1 cellular context compared by ENCODE assay signal in genomic region chr6:42140051-42140450, GRCh38.
TF ChIP-seq lines count a peak whose summit lies in the region.

No MANE protein-coding gene starts in this region.

TF ChIP-seq in WTC11, 78 proteins besides CTCF, POLR2A, EP300 and RAD21 (continued from another document):
- TF ChIP-seq, protein P1, sequence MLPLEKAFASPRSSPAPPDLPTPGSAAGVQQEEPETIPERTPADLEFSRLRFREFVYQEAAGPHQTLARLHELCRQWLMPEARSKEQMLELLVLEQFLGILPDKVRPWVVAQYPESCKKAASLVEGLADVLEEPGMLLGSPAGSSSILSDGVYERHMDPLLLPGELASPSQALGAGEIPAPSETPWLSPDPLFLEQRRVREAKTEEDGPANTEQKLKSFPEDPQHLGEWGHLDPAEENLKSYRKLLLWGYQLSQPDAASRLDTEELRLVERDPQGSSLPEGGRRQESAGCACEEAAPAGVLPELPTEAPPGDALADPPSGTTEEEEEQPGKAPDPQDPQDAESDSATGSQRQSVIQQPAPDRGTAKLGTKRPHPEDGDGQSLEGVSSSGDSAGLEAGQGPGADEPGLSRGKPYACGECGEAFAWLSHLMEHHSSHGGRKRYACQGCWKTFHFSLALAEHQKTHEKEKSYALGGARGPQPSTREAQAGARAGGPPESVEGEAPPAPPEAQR (CRISPR knock-in tag; IDR thresholded peaks at IDR 0.05), result no peak
- no peak for TF ChIP-seq MXD4 (CRISPR knock-in tag; IDR thresholded peaks at IDR 0.05; ENCODE audit: borderline replicate concordance)
- TF ChIP-seq RELA (CRISPR knock-in tag; IDR thresholded peaks at IDR 0.05; ENCODE audit: borderline replicate concordance), result no peak
- no peak for TF ChIP-seq PRRX2 (CRISPR knock-in tag; IDR thresholded peaks at IDR 0.05)
